9 cellular contexts compared by ENCODE assay signal in genomic region chr7:100489824-100490223, GRCh38. TPM values are rescaled to one million over a fixed set of nuclear protein-coding genes. Genes with fewer than 3 reads are reported as not detected.
A peak's percentile ranks its signal among the peaks of the same experiment; 100 is the strongest.
DNase-seq lines count a peak whose midpoint lies in the region; ATAC-seq, FAIRE-seq and TF ChIP-seq lines count a peak whose summit lies in the region.
"Had no signal": no experiment of that assay in that cellular context is flagged by ENCODE, and none has a peak within 500 bp of the region (broad histone marks: within the 10 kb centered on the region; RNA-seq: fewer than 3 reads in every experiment).

No MANE protein-coding gene starts in this region.

- H3K36me3 Mint-ChIP-seq in endothelial cell (ENCODE audit: low read depth, unreplicated experiment) = peaks cover 8% of the 10 kb centered on the region

- H3K4me1 ChIP-seq in cardiac muscle cell (ENCODE audit: low read depth) = peaks cover 12% of the 10 kb centered on the region
- H3K4me1 ChIP-seq in SJSA1 (replicated peaks) = no peaks in the 10 kb centered on the region
- H3K4me1 ChIP-seq in pancreas = peaks cover 0 to 5% (median 0%) of the 10 kb centered on the region in 3 donors

- peaks cover 10% of the 10 kb centered on the region for H3K27me3 ChIP-seq in cardiac muscle cell
- no peaks in the 10 kb centered on the region for H3K27me3 ChIP-seq in SJSA1 (replicated peaks)
- H3K27me3 ChIP-seq in pancreas = no peaks in the 10 kb centered on the region

- H3K4me1 Mint-ChIP-seq in endothelial cell (ENCODE audit: unreplicated experiment) = peaks cover 4% of the 10 kb centered on the region

- no peak overlapping the region for H3K4me3 Mint-ChIP-seq in endothelial cell (ENCODE audit: unreplicated experiment)

- H3K27ac ChIP-seq in cardiac muscle cell (no peak overlapping the region), SJSA1 (no peak overlapping the region), pancreas (no peak overlapping the region)
- H3K27ac ChIP-seq: skin epidermis had no signal

- 46 to 54% methylated on average over 9 of the region's 9 CpGs for WGBS in pancreas, 2 donors

- FAIRE-seq in pancreas (lab: Jason Lieb, UNC) = no peak

- H3K4me3 ChIP-seq in cardiac muscle cell (no peak overlapping the region), SJSA1 (no peak overlapping the region), pancreas (no peak overlapping the region)
- H3K4me3 ChIP-seq: skin epidermis had no signal

- DNase-seq in cardiac muscle cell (ENCODE audit: low read depth in 1 of 2, low spot score in 1 of 2) = peak; percentile 85 to 94
- DNase-seq in Right ventricle myocardium superior = no peak
- peak; percentile 99 for DNase-seq in NCI-H146 (lab: John Stamatoyannopoulos, UW)
- peak; percentile 42 to 79 for DNase-seq in SJSA1 (ENCODE audit: low read depth in 1 of 2, low spot score in 2 of 2)
- DNase-seq in endothelial cell (ENCODE audit: low spot score) = peak; percentile 67
- peak in 3 of 6 donors; percentile 44 to 65 (median 60) for DNase-seq in pancreas

- H3K27ac Mint-ChIP-seq in endothelial cell (ENCODE audit: unreplicated experiment) = peak overlapping the region; percentile 78

- TF ChIP-seq CTCF in cardiac muscle cell (IDR thresholded peaks at IDR 0.05; ENCODE audit: low read depth, low read length) (no peak), endothelial cell (IDR thresholded peaks at IDR 0.05; ENCODE audit: unreplicated experiment) (no peak), pancreas (IDR thresholded peaks at IDR 0.05) (no peak)

- peaks cover 20% of the 10 kb centered on the region for H3K27me3 Mint-ChIP-seq in endothelial cell (ENCODE audit: unreplicated experiment)

- no peak for ATAC-seq in Right ventricle myocardium superior (ENCODE audit: poor library complexity)
- peak in 3 of 4 donors; percentile 51 to 75 (median 74) for ATAC-seq in pancreas
- no peak for ATAC-seq in HG03460 (IDR thresholded peaks at IDR 0.05; ENCODE audit: unreplicated experiment)
- ATAC-seq in GM18867 (IDR thresholded peaks at IDR 0.05; ENCODE audit: unreplicated experiment) = no peak

- H3K9me3 Mint-ChIP-seq in endothelial cell (ENCODE audit: unreplicated experiment) = no peaks in the 10 kb centered on the region

- H3K36me3 ChIP-seq in cardiac muscle cell (peaks cover 3% of the 10 kb centered on the region), SJSA1 (no peaks in the 10 kb centered on the region), pancreas (no peaks in the 10 kb centered on the region)

- no peaks in the 10 kb centered on the region for H3K9me3 ChIP-seq in cardiac muscle cell (ENCODE audit: low read depth)
- no peaks in the 10 kb centered on the region for H3K9me3 ChIP-seq in SJSA1 (replicated peaks)
- no peaks in the 10 kb centered on the region for H3K9me3 ChIP-seq in pancreas

- intact Hi-C loops in Right ventricle myocardium superior (cut with DNase I) = no loop called here
- intact Hi-C loops in pancreas (cut with DNase I) = loop anchor here in 1 of 3 donors (10.0 kb wide), 1 partner anchor 45 kb away; the partner anchor contains the start of gene AGFG2

RNA-seq across cellular contexts. Expression of gene NYAP1, which starts 6.1 kb away (rescaled TPM):
- total RNA-seq in cardiac muscle cell = 9.0 and 13.0 TPM in 2 replicates
- 0.06 and 0.22 TPM in 2 replicates for polyA plus RNA-seq in cardiac muscle cell
- total RNA-seq in Right ventricle myocardium superior = 0.16 TPM
- 0.63 and 0.87 TPM in 2 replicates for total RNA-seq in SJSA1 (2014; rRNA removed; shearing (Covaris generic))
- total RNA-seq in endothelial cell (ENCODE audit: unreplicated experiment) = 2.2 TPM
- 1 to 10 TPM in 1 of 6 donors, under 1 TPM in 5; 0.25 to 1.1 (median 0.81) TPM for total RNA-seq in pancreas
- 1 to 10 TPM; 3.7 to 4.8 TPM for polyA plus RNA-seq in pancreas

RNA-seq across cellular contexts. Expression of gene TSC22D4, which starts 10.8 kb away (rescaled TPM):
- total RNA-seq in cardiac muscle cell (103 and 133 TPM in 2 replicates), Right ventricle myocardium superior (47.4 TPM), endothelial cell (ENCODE audit: unreplicated experiment) (94.3 TPM), pancreas (10 to 100 TPM; 17.4 to 36.8 (median 19.8) TPM)
- polyA plus RNA-seq in cardiac muscle cell (91.9 and 138 TPM in 2 replicates), pancreas (10 to 100 TPM; 37.1 to 44.6 TPM)
- 25.3 and 32.7 TPM in 2 replicates for total RNA-seq in SJSA1 (2014; rRNA removed; shearing (Covaris generic))

RNA-seq across cellular contexts. Expression of gene SPACDR, which starts 25.8 kb away (rescaled TPM):
- total RNA-seq in cardiac muscle cell (0.28 and 1.6 TPM in 2 replicates), Right ventricle myocardium superior (0.81 TPM), endothelial cell (ENCODE audit: unreplicated experiment) (4.3 TPM), pancreas (under 1 TPM in 2 of 6 donors, not detected in 4; 0.24 to 0.28 TPM)
- polyA plus RNA-seq in cardiac muscle cell (0.79 and 1.2 TPM in 2 replicates), pancreas (under 1 TPM; 0.34 to 0.68 TPM)
- 0.66 TPM in 1 of 2 replicates, not detected in the other for total RNA-seq in SJSA1 (2014; rRNA removed; shearing (Covaris generic))

RNA-seq across cellular contexts. Expression of gene AGFG2, which starts 49.2 kb away (rescaled TPM):
- total RNA-seq in cardiac muscle cell = 18.3 and 21.7 TPM in 2 replicates
- polyA plus RNA-seq in cardiac muscle cell = 9.3 and 17.0 TPM in 2 replicates
- 19.8 TPM for total RNA-seq in Right ventricle myocardium superior
- total RNA-seq in SJSA1 (2014; rRNA removed; shearing (Covaris generic)) = 15.6 and 24.2 TPM in 2 replicates
- 48.6 TPM for total RNA-seq in endothelial cell (ENCODE audit: unreplicated experiment)
- 10 to 100 TPM; 13.6 to 33.1 (median 21.4) TPM for total RNA-seq in pancreas
- polyA plus RNA-seq in pancreas = 10 to 100 TPM; 24.5 to 41.0 TPM

RNA-seq across cellular contexts. Expression of gene PPP1R35, which starts 53.5 kb away (rescaled TPM):
- total RNA-seq in cardiac muscle cell (51.5 and 81.5 TPM in 2 replicates), Right ventricle myocardium superior (10.9 TPM), endothelial cell (ENCODE audit: unreplicated experiment) (27.3 TPM), pancreas (10 to 100 TPM; 10.8 to 18.9 (median 14.5) TPM)
- polyA plus RNA-seq in cardiac muscle cell (78.7 and 108 TPM in 2 replicates), pancreas (10 to 100 TPM; 60.4 to 65.8 TPM)
- 56.4 and 71.5 TPM in 2 replicates for total RNA-seq in SJSA1 (2014; rRNA removed; shearing (Covaris generic))

Comparison
In these comparisons a context has a peak if more than half of its experiments do, and no peak if none do; other contexts are left out.
1. ATAC-seq: peak in pancreas (3 of 4); none in Right ventricle myocardium superior (single experiment), HG03460 (single experiment) and GM18867 (single experiment).